Comparison of ENCODE assay signal across 8 cellular contexts in genomic region chr19:10543420-10544241, GRCh38. TPM values are rescaled to one million over a fixed set of nuclear protein-coding genes. Genes with fewer than 3 reads are reported as not detected.
DNase-seq lines count a peak whose midpoint lies in the region; ATAC-seq and TF ChIP-seq lines count a peak whose summit lies in the region.

TSS of gene ATG4D (plus strand) at chr19:10543904. CDS start at chr19:10544091, 187 bp downstream.

- peak within 1 kb of the TSS; percentile 89 to 90 for H3K27ac ChIP-seq in ascending aorta
- H3K27ac ChIP-seq in rectal smooth muscle tissue (ENCODE audit: low read depth, low read length) = peak within 1 kb of the TSS; percentile 82

- no peaks in the 10 kb centered on the region for H3K9me3 ChIP-seq in ascending aorta

- H3K27me3 ChIP-seq in ascending aorta (no peaks in the 10 kb centered on the region), rectal smooth muscle tissue (ENCODE audit: control insufficient read depth, insufficient read depth, low read length) (no peaks in the 10 kb centered on the region)

- no peak for TF ChIP-seq CTCF in ascending aorta (IDR thresholded peaks at IDR 0.05)

- H3K4me3 ChIP-seq in ascending aorta (peak within 1 kb of the TSS; percentile 98 to 100), rectal smooth muscle tissue (ENCODE audit: low read length) (peak within 1 kb of the TSS; percentile 81)

- DNase-seq in ELR (ENCODE audit: low read depth) (peak; percentile 78), NCI-H1436 treated with DMSO at 0.1 percent for 48 hours (lab: John Stamatoyannopoulos, UW) (peak; percentile 41), T-helper 22 cell (ENCODE audit: low read depth) (peak; percentile 78), ascending aorta (ENCODE audit: low spot score in 2 of 2) (peak in 1 of 2 donors; percentile 88), hepatic stellate cell (ENCODE audit: low spot score) (peak; percentile 97), cortex of kidney (lab: John Stamatoyannopoulos, UW) (no peak)

- peak within 1 kb of the TSS; percentile 73 for H3K9ac ChIP-seq in rectal smooth muscle tissue (ENCODE audit: low read length)

- peaks cover 10 to 14% of the 10 kb centered on the region in 2 donors for H3K4me1 ChIP-seq in ascending aorta
- H3K4me1 ChIP-seq in rectal smooth muscle tissue (ENCODE audit: control insufficient read depth, insufficient read depth, low read length) = peaks cover 10% of the 10 kb centered on the region

- intact Hi-C loops in ascending aorta (cut with DNase I) = loop anchor here (1.0 to 2.0 kb wide), 2 partner anchors 29 to 41 kb away; partner anchors contain the start of gene KEAP1

- H3K36me3 ChIP-seq in ascending aorta = peaks cover 6 to 13% of the 10 kb centered on the region in 2 donors
- H3K36me3 ChIP-seq in rectal smooth muscle tissue (ENCODE audit: control insufficient read depth, insufficient read depth, low read length) = peaks cover 7% of the 10 kb centered on the region

- ATAC-seq in HG02571 (IDR thresholded peaks at IDR 0.05; ENCODE audit: unreplicated experiment) = peak; percentile 59

RNA-seq across cellular contexts. Expression of gene ATG4D, which starts in this region (rescaled TPM):
- total RNA-seq in ascending aorta = 11.0 TPM
